Comparison of ENCODE assay signal across 10 cellular contexts in the genomic region with DNA sequence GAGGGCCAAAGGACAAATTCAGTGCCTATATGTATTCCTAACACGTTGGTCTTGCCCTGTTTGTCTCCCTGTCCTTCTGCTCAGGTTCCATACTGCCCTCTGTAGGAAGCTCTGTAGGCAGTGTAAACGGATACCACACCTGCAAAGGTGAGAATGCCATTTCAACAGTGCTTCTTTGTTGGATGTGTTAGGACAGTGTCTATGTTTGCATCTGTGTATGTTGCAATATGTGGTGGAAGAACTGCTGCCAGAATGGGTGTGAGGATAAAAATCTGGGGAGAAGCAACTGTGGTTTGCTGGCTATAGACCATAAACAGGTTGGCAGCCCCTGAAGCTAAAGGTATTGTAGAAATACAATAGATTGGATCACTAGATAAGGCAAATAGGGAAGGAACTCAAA.
A peak's percentile ranks its signal among the peaks of the same experiment; 100 is the strongest.
DNase-seq lines count a peak whose midpoint lies in the region; ATAC-seq and TF ChIP-seq lines count a peak whose summit lies in the region.
"Had no signal": no experiment of that assay in that cellular context is flagged by ENCODE, and none has a peak within 500 bp of the region (broad histone marks: within the 10 kb centered on the region; RNA-seq: fewer than 3 reads in every experiment).

No MANE protein-coding gene starts in this region.

- no peak overlapping the region for H3K4me3 Mint-ChIP-seq in Caco-2 (ENCODE audit: unreplicated experiment)

- H3K27me3 ChIP-seq in Caco-2 (replicated peaks; ENCODE audit: control insufficient read depth, insufficient read depth, low read length) (no peaks in the 10 kb centered on the region), RWPE2 (ENCODE audit: insufficient read depth, poor library complexity, severe bottlenecking) (no peaks in the 10 kb centered on the region)

- H3K36me3 Mint-ChIP-seq in Caco-2 (ENCODE audit: insufficient read depth, unreplicated experiment), result peaks cover 31% of the 10 kb centered on the region

- H3K4me1 ChIP-seq in Caco-2 (peaks cover 5% of the 10 kb centered on the region; the same call in 1 of the 2 replicates), HEK293 (ENCODE audit: control insufficient read depth, insufficient read depth, low read length) (no peaks in the 10 kb centered on the region), RWPE2 (ENCODE audit: insufficient read depth, poor library complexity, severe bottlenecking) (no peaks in the 10 kb centered on the region)

- H3K9me3 Mint-ChIP-seq in Caco-2 (ENCODE audit: unreplicated experiment), result no peaks in the 10 kb centered on the region

- no peak overlapping the region for H3K27ac Mint-ChIP-seq in Caco-2 (ENCODE audit: unreplicated experiment)

- intact Hi-C loops in Caco-2 (cut with micrococcal nuclease; ENCODE audit: unreplicated experiment), result loop anchor here (1.0 to 5.0 kb wide), 3 partner anchors 9 to 206 kb away; no protein-coding TSS in a partner anchor

- no peaks in the 10 kb centered on the region for H3K9me3 ChIP-seq in Caco-2
- no peaks in the 10 kb centered on the region for H3K9me3 ChIP-seq in HEK293 (ENCODE audit: control insufficient read depth, insufficient read depth, low read depth, low read length)
- no peaks in the 10 kb centered on the region for H3K9me3 ChIP-seq in RWPE2 (ENCODE audit: severe bottlenecking)

- CTCF ChIA-PET in Caco-2 (lab: Charles Lee) (interaction anchor here (0.6 to 1.8 kb wide), 11 partner anchors 9 to 280 kb away, joined by 3 to 22 read pairs (median 4); no protein-coding TSS in a partner anchor), HEK293 (lab: Yijun Ruan, JAX) (interaction anchor here (0.6 to 2.6 kb wide), 22 partner anchors 9 to 280 kb away, joined by 3 to 18 read pairs (median 6); no protein-coding TSS in a partner anchor)

- H3K4me1 Mint-ChIP-seq in Caco-2 (ENCODE audit: low read depth, unreplicated experiment), result peaks cover 7% of the 10 kb centered on the region

- POLR2A ChIA-PET in Caco-2 (lab: Charles Lee) (interaction anchor here (0.5 kb wide), 1 partner anchor 662 kb away, joined by 3 read pairs; a partner anchor contains a TSS), HEK293 (lab: Yijun Ruan, JAX) (no interaction called here)

- DNase-seq in Caco-2 (peak; percentile 73 to 74), RWPE2 (ENCODE audit: low spot score) (no peak), islet precursor cell (peak; percentile 64), H4 (ENCODE audit: low spot score) (no peak), activated gamma-delta T cell (lab: John Stamatoyannopoulos, UW) (no peak)
- DNase-seq: amygdala, nucleus accumbens had no signal

- no peaks in the 10 kb centered on the region; the same call in 1 of the 2 replicates for H3K36me3 ChIP-seq in Caco-2 (ENCODE audit: control insufficient read depth, insufficient read depth, low read length)
- H3K36me3 ChIP-seq in HEK293 (ENCODE audit: control insufficient read depth in 2 of 2, insufficient read depth in 1 of 2, low read length in 2 of 2), result peaks cover 31 to 52% of the 10 kb centered on the region in 2 experiments
- H3K36me3 ChIP-seq in RWPE2 (ENCODE audit: low read depth), result peaks cover 74% of the 10 kb centered on the region

- TF ChIP-seq CTCF in Caco-2 (IDR thresholded peaks at IDR 0.05; ENCODE audit: insufficient read depth in 1 of 2, low read depth in 1 of 2, low read length in 1 of 2, severe bottlenecking in 1 of 2, unreplicated experiment in 1 of 2) (peak; percentile 51 to 69), HEK293 (tag by site-specific recombination; IDR thresholded peaks at IDR 0.05) (peak; percentile 37; the same call in 1 of the 2 replicates), RWPE2 (IDR thresholded peaks at IDR 0.05; ENCODE audit: poor library complexity, severe bottlenecking) (peak; percentile 84)

- no peak overlapping the region for H3K4me3 ChIP-seq in Caco-2 (ENCODE audit: low read depth, low read length)
- H3K4me3 ChIP-seq in HEK293 (ENCODE audit: low read depth, low read length), result no peak overlapping the region
- no peak overlapping the region for H3K4me3 ChIP-seq in RWPE2 (ENCODE audit: severe bottlenecking)

- ATAC-seq in RWPE2 (ENCODE audit: low read depth), result peak; percentile 93
- ATAC-seq in HG03095 (IDR thresholded peaks at IDR 0.05; ENCODE audit: unreplicated experiment), result no peak
- no peak for ATAC-seq in GM18520 (IDR thresholded peaks at IDR 0.05; ENCODE audit: unreplicated experiment)

- no peaks in the 10 kb centered on the region for H3K27me3 Mint-ChIP-seq in Caco-2 (ENCODE audit: insufficient read depth, unreplicated experiment)

- no TSS peak for BruUV-seq in Caco-2 (replicated peaks; lab: Mats Ljungman, UMichigan)

- no peak overlapping the region for H3K27ac ChIP-seq in HEK293 (ENCODE audit: extremely low read depth, low read depth, low read length)
- H3K27ac ChIP-seq in RWPE2 (ENCODE audit: poor library complexity, severe bottlenecking), result no peak overlapping the region

TF ChIP-seq in HEK293, 187 proteins besides CTCF, POLR2A, EP300 and RAD21:
- TF ChIP-seq ZSCAN30 (tag by site-specific recombination; IDR thresholded peaks at IDR 0.05) (peak; percentile 28; the same call in 1 of the 2 replicates), ZNF785 (tag by site-specific recombination; IDR thresholded peaks at IDR 0.05) (no peak)
TF ChIP-seq in HEK293: peak in this region for 1.

Comparison
In these comparisons a context has a peak if more than half of its experiments do, and no peak if none do; other contexts are left out.
1. DNase-seq: peak in Caco-2 (2 of 2) and islet precursor cell (single experiment); none in RWPE2 (single experiment), H4 (single experiment) and activated gamma-delta T cell (single experiment).
2. Peak in every context shown above with its lines, with median percentiles within 50 percentile points of each other: CTCF ChIP-seq.